9 cellular contexts compared by ENCODE assay signal in the genomic region with DNA sequence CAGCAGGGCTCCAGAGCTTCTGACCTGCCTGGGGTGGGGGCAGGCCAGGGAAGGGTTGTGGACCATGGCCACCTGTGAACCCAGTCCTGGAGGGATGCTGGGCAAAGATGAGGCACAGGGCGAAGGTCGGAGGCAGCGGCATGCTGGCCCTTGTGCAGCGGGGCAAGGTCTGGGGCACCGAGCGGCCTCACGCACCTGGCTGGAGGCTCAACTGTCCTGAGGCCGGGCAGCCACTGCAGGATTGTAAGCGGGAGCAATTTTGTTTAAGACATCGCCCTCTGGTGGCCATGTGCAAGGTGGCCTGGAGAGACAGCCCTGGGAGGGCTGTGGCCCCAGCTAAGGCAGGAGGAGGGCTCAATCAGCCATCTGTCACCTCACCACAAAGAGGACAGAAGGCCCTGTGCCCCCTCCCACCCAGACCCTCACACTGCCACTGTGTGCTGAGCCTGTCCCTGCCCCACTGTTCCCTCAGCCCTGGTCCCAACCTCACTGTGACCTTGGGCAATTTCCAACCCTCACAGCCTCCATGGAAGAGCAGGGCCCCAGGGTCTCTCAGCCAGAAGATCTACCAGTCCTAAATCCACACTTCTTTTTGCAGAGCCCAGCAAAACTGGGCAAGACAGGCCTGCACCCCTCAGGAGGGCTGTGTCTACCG. TPM values are rescaled to one million over a fixed set of nuclear protein-coding genes. Genes with fewer than 3 reads are reported as not detected.
DNase-seq lines count a peak whose midpoint lies in the region; ATAC-seq, FAIRE-seq and TF ChIP-seq lines count a peak whose summit lies in the region.
"Had no signal": no experiment of that assay in that cellular context is flagged by ENCODE, and none has a peak within 500 bp of the region (broad histone marks: within the 10 kb centered on the region; RNA-seq: fewer than 3 reads in every experiment).

No MANE protein-coding gene starts in this region.

- ATAC-seq in GM18505 (IDR thresholded peaks at IDR 0.05; ENCODE audit: unreplicated experiment) = peak; percentile 68
- peak; percentile 66 for ATAC-seq in esophagus mucosa
- peak; percentile 41 to 60 (median 50) for ATAC-seq in natural killer cell
- ATAC-seq in stimulated activated naive B cell treated with anti-CD40 and anti-IgM and Interleukin-4, amounts not matched to agents 10 μg/mL and 1 μg/mL and 100 μg/mL, for 72 hours (replicated peaks) = peak; percentile 71 to 79

- H3K4me2 ChIP-seq in OCI-LY3 (ENCODE audit: low read length) = peak overlapping the region; percentile 30

- no peak overlapping the region for H3K9ac ChIP-seq in OCI-LY3 (ENCODE audit: low read length)

- no peak overlapping the region for H3K27ac Mint-ChIP-seq in natural killer cell
- H3K27ac Mint-ChIP-seq in stimulated activated naive B cell treated with anti-CD40 and anti-IgM and Interleukin-4, amounts not matched to agents 10 μg/mL and 1 μg/mL and 100 μg/mL, for 72 hours = no peak overlapping the region

- no peak overlapping the region for H3K4me3 Mint-ChIP-seq in natural killer cell
- H3K4me3 Mint-ChIP-seq in stimulated activated naive B cell treated with anti-CD40 and anti-IgM and Interleukin-4, amounts not matched to agents 10 μg/mL and 1 μg/mL and 100 μg/mL, for 72 hours = no peak overlapping the region

- H3K27ac ChIP-seq in OCI-LY3 (ENCODE audit: low read length) = no peak overlapping the region
- H3K27ac ChIP-seq: suprapubic skin had no signal

- TF ChIP-seq CTCF in OCI-LY3 (IDR thresholded peaks at IDR 0.05; ENCODE audit: low read depth, low read length) (peak; percentile 78), natural killer cell (IDR thresholded peaks at IDR 0.05) (peak; percentile 75)

- H3K4me1 Mint-ChIP-seq in natural killer cell = peaks cover 6 to 15% of the 10 kb centered on the region in 2 donors
- H3K4me1 Mint-ChIP-seq in stimulated activated naive B cell treated with anti-CD40 and anti-IgM and Interleukin-4, amounts not matched to agents 10 μg/mL and 1 μg/mL and 100 μg/mL, for 72 hours = peaks cover 12 to 15% of the 10 kb centered on the region in 2 donors

- TF ChIP-seq POLR2A in GM18505 (IDR thresholded peaks at IDR 0.05; ENCODE audit: borderline replicate concordance, extremely low read depth, insufficient read depth, insufficient read length) = no peak

- no peaks in the 10 kb centered on the region for H4K20me1 ChIP-seq in OCI-LY3 (ENCODE audit: insufficient read depth, low read length)

- DNase-seq in 8988T (peak; percentile 95), HTR-8/SVneo (ENCODE audit: insufficient read length, low spot score) (peak; percentile 82), activated T-cell treated with anti-CD3 and anti-CD28 coated beads for 24 hours (ENCODE audit: low read depth) (peak; percentile 49), natural killer cell (peak; percentile 48)
- peak; percentile 64 for DNase-seq in stimulated activated naive B cell treated with anti-CD40 and anti-IgM and Interleukin-4, amounts not matched to agents 10 μg/mL and 1 μg/mL and 100 μg/mL, for 72 hours

- H3K36me3 Mint-ChIP-seq in natural killer cell = no peaks in the 10 kb centered on the region
- no peaks in the 10 kb centered on the region for H3K36me3 Mint-ChIP-seq in stimulated activated naive B cell treated with anti-CD40 and anti-IgM and Interleukin-4, amounts not matched to agents 10 μg/mL and 1 μg/mL and 100 μg/mL, for 72 hours

- no peaks in the 10 kb centered on the region for H3K9me3 ChIP-seq in OCI-LY3 (ENCODE audit: insufficient read depth, low read length)
- H3K9me3 ChIP-seq: suprapubic skin had no signal

- H3K27me3 ChIP-seq in OCI-LY3 (ENCODE audit: low read depth, low read length) = peaks cover 7% of the 10 kb centered on the region; the same call in 1 of the 2 replicates
- H3K27me3 ChIP-seq: suprapubic skin had no signal

- H3K27me3 Mint-ChIP-seq in natural killer cell (ENCODE audit: low read depth in 2 of 2) = peaks cover 0 to 2% of the 10 kb centered on the region in 2 donors
- peaks cover 4 to 5% of the 10 kb centered on the region in 2 donors for H3K27me3 Mint-ChIP-seq in stimulated activated naive B cell treated with anti-CD40 and anti-IgM and Interleukin-4, amounts not matched to agents 10 μg/mL and 1 μg/mL and 100 μg/mL, for 72 hours

- 0 out of 2 replicates have a peak overlapping the region, but pooled peaks have one; percentile 9 for H3K4me3 ChIP-seq in OCI-LY3 (ENCODE audit: low read length)
- H3K4me3 ChIP-seq: suprapubic skin had no signal

- intact Hi-C loops in natural killer cell (cut with micrococcal nuclease) = loop anchor here (2.0 kb wide), 1 partner anchor 865 kb away; no protein-coding TSS in a partner anchor

- 0 out of 2 replicates have a peak overlapping the region, but pooled peaks have one; percentile 9 for H2AFZ ChIP-seq in OCI-LY3 (ENCODE audit: low read depth, low read length)

- H3K36me3 ChIP-seq in OCI-LY3 (replicated peaks; ENCODE audit: low read depth, low read length) = no peaks in the 10 kb centered on the region
- H3K36me3 ChIP-seq: suprapubic skin had no signal

- H3K9me3 Mint-ChIP-seq in natural killer cell = no peaks in the 10 kb centered on the region
- H3K9me3 Mint-ChIP-seq in stimulated activated naive B cell treated with anti-CD40 and anti-IgM and Interleukin-4, amounts not matched to agents 10 μg/mL and 1 μg/mL and 100 μg/mL, for 72 hours = no peaks in the 10 kb centered on the region

- FAIRE-seq in HTR-8/SVneo (lab: Jason Lieb, UNC) = peak; percentile 92

- H3K4me1 ChIP-seq in OCI-LY3 (ENCODE audit: low read length) = peaks cover 4% of the 10 kb centered on the region

- H3K79me2 ChIP-seq in OCI-LY3 (ENCODE audit: low read length) = no peaks in the 10 kb centered on the region

RNA-seq across cellular contexts. Expression of a gene that starts 46.3 kb away (rescaled TPM):
- total RNA-seq in esophagus mucosa (15.6 TPM), natural killer cell (10 to 100 TPM; 15.4 to 22.7 (median 22.1) TPM)

RNA-seq across cellular contexts. Expression of a gene that starts 53.9 kb away (rescaled TPM):
- total RNA-seq in esophagus mucosa (20.6 TPM), natural killer cell (10 to 100 TPM; 18.8 to 21.4 (median 20.4) TPM)
